ENCODE assay signal across 2 cellular contexts in the genomic region with DNA sequence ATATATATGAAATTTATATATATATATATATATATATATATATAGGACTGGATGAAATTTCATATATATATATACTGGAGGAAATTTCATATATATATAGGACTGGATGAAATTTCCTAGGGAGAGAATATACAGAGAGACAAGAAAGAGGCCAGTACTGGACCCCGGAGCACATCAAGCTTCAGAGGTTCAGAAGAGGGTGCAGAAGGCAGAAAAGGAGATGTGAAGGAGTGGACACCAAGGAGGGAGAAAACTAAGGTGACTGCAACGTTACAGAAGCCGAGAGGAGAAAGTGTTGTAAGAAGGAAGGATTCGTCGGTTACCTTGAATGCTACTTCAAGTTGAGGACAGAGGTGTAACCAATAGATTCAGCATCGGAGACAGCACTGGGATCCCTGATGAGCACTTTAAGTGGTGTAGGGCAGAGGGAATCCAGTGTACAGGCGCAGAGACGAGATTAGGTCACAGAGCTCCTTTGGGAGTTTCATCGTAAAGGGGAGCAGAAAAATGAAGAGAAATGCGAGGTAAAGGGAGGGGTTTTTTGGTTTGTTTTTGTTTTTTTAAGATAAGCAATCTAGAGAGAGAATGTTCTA.
TF ChIP-seq lines count a peak whose summit lies in the region.

No MANE protein-coding gene starts in this region.

TF ChIP-seq in IMR-90, 13 proteins besides CTCF, POLR2A, EP300 and RAD21:
- no peak for TF ChIP-seq NFE2L2 (IDR thresholded peaks at IDR 0.05; ENCODE audit: low read depth, low read length)
- no peak for TF ChIP-seq CHD1 (IDR thresholded peaks at IDR 0.05; ENCODE audit: low read depth, low read length)
- no peak for TF ChIP-seq RFX5 (IDR thresholded peaks at IDR 0.05; ENCODE audit: low read depth, low read length)
- TF ChIP-seq CEBPB (IDR thresholded peaks at IDR 0.05; ENCODE audit: low read depth, low read length), result no peak
- TF ChIP-seq, protein P1, sequence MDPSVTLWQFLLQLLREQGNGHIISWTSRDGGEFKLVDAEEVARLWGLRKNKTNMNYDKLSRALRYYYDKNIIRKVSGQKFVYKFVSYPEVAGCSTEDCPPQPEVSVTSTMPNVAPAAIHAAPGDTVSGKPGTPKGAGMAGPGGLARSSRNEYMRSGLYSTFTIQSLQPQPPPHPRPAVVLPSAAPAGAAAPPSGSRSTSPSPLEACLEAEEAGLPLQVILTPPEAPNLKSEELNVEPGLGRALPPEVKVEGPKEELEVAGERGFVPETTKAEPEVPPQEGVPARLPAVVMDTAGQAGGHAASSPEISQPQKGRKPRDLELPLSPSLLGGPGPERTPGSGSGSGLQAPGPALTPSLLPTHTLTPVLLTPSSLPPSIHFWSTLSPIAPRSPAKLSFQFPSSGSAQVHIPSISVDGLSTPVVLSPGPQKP (IDR thresholded peaks at IDR 0.05; ENCODE audit: borderline replicate concordance, low read depth, low read length), result no peak
- TF ChIP-seq FOS (IDR thresholded peaks at IDR 0.05; ENCODE audit: low read depth, low read length), result no peak
- TF ChIP-seq MAFK (IDR thresholded peaks at IDR 0.05; ENCODE audit: low read depth, low read length), result no peak
- TF ChIP-seq MAZ (IDR thresholded peaks at IDR 0.05; ENCODE audit: borderline replicate concordance, low read depth, low read length), result no peak
TF ChIP-seq in IMR-90: peak in this region for 0.

TF ChIP-seq in WTC11, 78 proteins besides CTCF, POLR2A, EP300 and RAD21:
- TF ChIP-seq, protein P2, sequence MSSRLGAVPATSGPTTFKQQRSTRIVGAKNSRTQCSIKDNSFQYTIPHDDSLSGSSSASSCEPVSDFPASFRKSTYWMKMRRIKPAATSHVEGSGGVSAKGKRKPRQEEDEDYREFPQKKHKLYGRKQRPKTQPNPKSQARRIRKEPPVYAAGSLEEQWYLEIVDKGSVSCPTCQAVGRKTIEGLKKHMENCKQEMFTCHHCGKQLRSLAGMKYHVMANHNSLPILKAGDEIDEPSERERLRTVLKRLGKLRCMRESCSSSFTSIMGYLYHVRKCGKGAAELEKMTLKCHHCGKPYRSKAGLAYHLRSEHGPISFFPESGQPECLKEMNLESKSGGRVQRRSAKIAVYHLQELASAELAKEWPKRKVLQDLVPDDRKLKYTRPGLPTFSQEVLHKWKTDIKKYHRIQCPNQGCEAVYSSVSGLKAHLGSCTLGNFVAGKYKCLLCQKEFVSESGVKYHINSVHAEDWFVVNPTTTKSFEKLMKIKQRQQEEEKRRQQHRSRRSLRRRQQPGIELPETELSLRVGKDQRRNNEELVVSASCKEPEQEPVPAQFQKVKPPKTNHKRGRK (CRISPR knock-in tag; IDR thresholded peaks at IDR 0.05; ENCODE audit: borderline replicate concordance), result no peak
- no peak for TF ChIP-seq EMX1 (CRISPR knock-in tag; IDR thresholded peaks at IDR 0.05)
- TF ChIP-seq, protein P3, sequence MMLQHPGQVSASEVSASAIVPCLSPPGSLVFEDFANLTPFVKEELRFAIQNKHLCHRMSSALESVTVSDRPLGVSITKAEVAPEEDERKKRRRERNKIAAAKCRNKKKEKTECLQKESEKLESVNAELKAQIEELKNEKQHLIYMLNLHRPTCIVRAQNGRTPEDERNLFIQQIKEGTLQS (CRISPR knock-in tag; conservative IDR thresholded peaks at IDR 0.05), result no peak
- TF ChIP-seq NFE2L1 (CRISPR knock-in tag; IDR thresholded peaks at IDR 0.05), result no peak
- TF ChIP-seq, protein P4, sequence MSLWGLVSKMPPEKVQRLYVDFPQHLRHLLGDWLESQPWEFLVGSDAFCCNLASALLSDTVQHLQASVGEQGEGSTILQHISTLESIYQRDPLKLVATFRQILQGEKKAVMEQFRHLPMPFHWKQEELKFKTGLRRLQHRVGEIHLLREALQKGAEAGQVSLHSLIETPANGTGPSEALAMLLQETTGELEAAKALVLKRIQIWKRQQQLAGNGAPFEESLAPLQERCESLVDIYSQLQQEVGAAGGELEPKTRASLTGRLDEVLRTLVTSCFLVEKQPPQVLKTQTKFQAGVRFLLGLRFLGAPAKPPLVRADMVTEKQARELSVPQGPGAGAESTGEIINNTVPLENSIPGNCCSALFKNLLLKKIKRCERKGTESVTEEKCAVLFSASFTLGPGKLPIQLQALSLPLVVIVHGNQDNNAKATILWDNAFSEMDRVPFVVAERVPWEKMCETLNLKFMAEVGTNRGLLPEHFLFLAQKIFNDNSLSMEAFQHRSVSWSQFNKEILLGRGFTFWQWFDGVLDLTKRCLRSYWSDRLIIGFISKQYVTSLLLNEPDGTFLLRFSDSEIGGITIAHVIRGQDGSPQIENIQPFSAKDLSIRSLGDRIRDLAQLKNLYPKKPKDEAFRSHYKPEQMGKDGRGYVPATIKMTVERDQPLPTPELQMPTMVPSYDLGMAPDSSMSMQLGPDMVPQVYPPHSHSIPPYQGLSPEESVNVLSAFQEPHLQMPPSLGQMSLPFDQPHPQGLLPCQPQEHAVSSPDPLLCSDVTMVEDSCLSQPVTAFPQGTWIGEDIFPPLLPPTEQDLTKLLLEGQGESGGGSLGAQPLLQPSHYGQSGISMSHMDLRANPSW (CRISPR knock-in tag; conservative IDR thresholded peaks at IDR 0.05; ENCODE audit: low read depth), result no peak
- no peak for TF ChIP-seq SMAD3 (CRISPR knock-in tag; IDR thresholded peaks at IDR 0.05; ENCODE audit: borderline replicate concordance)
- no peak for TF ChIP-seq RELA (CRISPR knock-in tag; IDR thresholded peaks at IDR 0.05; ENCODE audit: borderline replicate concordance)
- no peak for TF ChIP-seq JAZF1 (CRISPR knock-in tag; IDR thresholded peaks at IDR 0.05)
- TF ChIP-seq, protein P5, sequence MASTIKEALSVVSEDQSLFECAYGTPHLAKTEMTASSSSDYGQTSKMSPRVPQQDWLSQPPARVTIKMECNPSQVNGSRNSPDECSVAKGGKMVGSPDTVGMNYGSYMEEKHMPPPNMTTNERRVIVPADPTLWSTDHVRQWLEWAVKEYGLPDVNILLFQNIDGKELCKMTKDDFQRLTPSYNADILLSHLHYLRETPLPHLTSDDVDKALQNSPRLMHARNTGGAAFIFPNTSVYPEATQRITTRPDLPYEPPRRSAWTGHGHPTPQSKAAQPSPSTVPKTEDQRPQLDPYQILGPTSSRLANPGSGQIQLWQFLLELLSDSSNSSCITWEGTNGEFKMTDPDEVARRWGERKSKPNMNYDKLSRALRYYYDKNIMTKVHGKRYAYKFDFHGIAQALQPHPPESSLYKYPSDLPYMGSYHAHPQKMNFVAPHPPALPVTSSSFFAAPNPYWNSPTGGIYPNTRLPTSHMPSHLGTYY (CRISPR knock-in tag; IDR thresholded peaks at IDR 0.05), result no peak
- no peak for TF ChIP-seq ELF4 (CRISPR knock-in tag; IDR thresholded peaks at IDR 0.05; ENCODE audit: low read depth)
- TF ChIP-seq ZNF396 (CRISPR knock-in tag; IDR thresholded peaks at IDR 0.05; ENCODE audit: borderline replicate concordance), result no peak
TF ChIP-seq in WTC11: peak in this region for 0.
